In the genomic region with DNA sequence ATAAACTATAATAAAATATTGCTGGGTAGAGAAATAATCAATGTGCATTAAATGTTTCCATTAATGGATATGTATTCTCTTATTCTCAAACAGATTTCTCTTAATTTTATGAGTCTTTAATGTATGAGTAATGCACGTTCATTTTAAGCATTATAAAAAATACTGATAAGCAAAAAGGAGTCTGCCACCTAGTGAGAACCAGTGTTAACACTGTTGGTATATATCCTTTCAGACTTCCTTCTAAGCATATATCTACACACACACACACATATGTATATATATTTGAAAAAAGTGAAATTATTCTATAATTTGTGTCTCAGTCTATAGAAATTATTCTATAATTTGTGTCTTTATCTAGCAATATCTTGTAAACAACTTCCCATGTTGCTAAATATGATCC, we compare ENCODE assay signal across 16 cellular contexts. TPM values are rescaled to one million over a fixed set of nuclear protein-coding genes. Genes with fewer than 3 reads are reported as not detected.
A peak's percentile ranks its signal among the peaks of the same experiment; 100 is the strongest.
DNase-seq lines count a peak whose midpoint lies in the region; ATAC-seq, FAIRE-seq and TF ChIP-seq lines count a peak whose summit lies in the region.
"Had no signal": no experiment of that assay in that cellular context is flagged by ENCODE, and none has a peak within 500 bp of the region (broad histone marks: within the 10 kb centered on the region; RNA-seq: fewer than 3 reads in every experiment).

No MANE protein-coding gene starts in this region.

- H3K27me3 ChIP-seq in liver (ENCODE audit: control insufficient read depth in 4 of 4, insufficient read depth in 4 of 4, low read length in 3 of 4) (no peaks in the 10 kb centered on the region), right lobe of liver (no peaks in the 10 kb centered on the region), small intestine (ENCODE audit: control insufficient read depth in 2 of 2, insufficient read depth in 2 of 2, low read length in 2 of 2) (no peaks in the 10 kb centered on the region)
- H3K27me3 ChIP-seq: ascending aorta, heart right ventricle had no signal

- H3K9ac ChIP-seq in liver (ENCODE audit: low read depth in 1 of 2, low read length in 2 of 2): no peak overlapping the region

- H3K27ac ChIP-seq in liver (ENCODE audit: low read depth in 1 of 2, low read length in 2 of 2) (no peak overlapping the region), right lobe of liver (no peak overlapping the region), small intestine (ENCODE audit: low read depth in 1 of 2, low read length in 1 of 2) (no peak overlapping the region)
- H3K27ac ChIP-seq: ascending aorta, heart right ventricle had no signal

- peak; percentile 18 for TF ChIP-seq RAD21 in liver (IDR thresholded peaks at IDR 0.05)

- FAIRE-seq in small intestine (lab: Jason Lieb, UNC): peak; percentile 51

- WGBS in liver: 66% methylated on average over 1 of the region's 1 CpG
- 19% methylated on average over 1 of the region's 1 CpG for WGBS in right lobe of liver (ENCODE audit: insufficient coverage, low coverage, low lambda C conversion rate, missing lambda C conversion rate)
- WGBS in small intestine, 3 donors: 12 to 29% (median 24%) methylated on average over 1 of the region's 1 CpG

- no peak for DNase-seq in right lobe of liver
- peak; percentile 3 for DNase-seq in RPMI7951 (ENCODE audit: low read depth)
- peak; percentile 10 for DNase-seq in epithelial cell of esophagus (ENCODE audit: low read depth)
- peak; percentile 14 for DNase-seq in small intestine
- no peak for DNase-seq in NCI-H2171 (lab: John Stamatoyannopoulos, UW)
- no peak for DNase-seq in NCI-H2196 (lab: John Stamatoyannopoulos, UW; ENCODE audit: unreplicated experiment)
- DNase-seq: activated CD4-positive, alpha-beta T cell treated with anti-CD3 and anti-CD28 coated beads for 4 hours; endodermal cell; heart right ventricle; natural killer cell; NCI-H1417 treated with DMSO at 0.1 percent for 48 hours; NCI-H748 treated with DMSO at 0.1 percent for 48 hours had no signal

- H3K36me3 ChIP-seq in liver (ENCODE audit: control insufficient read depth in 4 of 4, insufficient read depth in 3 of 4, low read depth in 1 of 4, low read length in 3 of 4): peaks cover 0 to 30% (median 19%) of the 10 kb centered on the region in 4 donors
- peaks cover 0 to 33% (median 3%) of the 10 kb centered on the region in 4 donors for H3K36me3 ChIP-seq in right lobe of liver
- H3K36me3 ChIP-seq in small intestine (ENCODE audit: control insufficient read depth in 2 of 2, insufficient read depth in 2 of 2, low read length in 2 of 2): peaks cover 2 to 4% of the 10 kb centered on the region in 2 donors

- ATAC-seq in right lobe of liver: no peak
- ATAC-seq in HG03354 (IDR thresholded peaks at IDR 0.05; ENCODE audit: poor library complexity, severe bottlenecking, unreplicated experiment): no peak
- ATAC-seq: heart right ventricle, left lobe of liver, natural killer cell had no signal

- H3K4me1 ChIP-seq in liver (ENCODE audit: control insufficient read depth in 4 of 4, insufficient read depth in 4 of 4, low read length in 3 of 4) (no peaks in the 10 kb centered on the region), right lobe of liver (no peaks in the 10 kb centered on the region), small intestine (ENCODE audit: control insufficient read depth in 2 of 2, insufficient read depth in 1 of 2, low read depth in 1 of 2, low read length in 1 of 2) (no peaks in the 10 kb centered on the region)
- H3K4me1 ChIP-seq: ascending aorta, heart right ventricle had no signal

- H3K9me3 ChIP-seq in liver (ENCODE audit: control insufficient read depth in 4 of 4, low read length in 3 of 4) (no peaks in the 10 kb centered on the region), right lobe of liver (no peaks in the 10 kb centered on the region), small intestine (ENCODE audit: control insufficient read depth, low read depth) (no peaks in the 10 kb centered on the region)
- H3K9me3 ChIP-seq: ascending aorta, heart right ventricle had no signal

- TF ChIP-seq CTCF in liver (IDR thresholded peaks at IDR 0.05; ENCODE audit: low read depth, low read length, missing input control): no peak
- TF ChIP-seq CTCF in right lobe of liver (IDR thresholded peaks at IDR 0.05): no peak
- TF ChIP-seq CTCF in epithelial cell of esophagus (IDR thresholded peaks at IDR 0.05; ENCODE audit: insufficient read depth, low read depth, low read length, missing control alignments): no peak

- no peak overlapping the region for H3K4me3 ChIP-seq in liver (ENCODE audit: low read depth in 1 of 3, low read length in 3 of 3)
- no peak overlapping the region for H3K4me3 ChIP-seq in right lobe of liver
- H3K4me3 ChIP-seq in epithelial cell of esophagus (ENCODE audit: low read length): no peak overlapping the region
- no peak overlapping the region for H3K4me3 ChIP-seq in small intestine (ENCODE audit: low read depth in 1 of 2, low read length in 2 of 2)
- H3K4me3 ChIP-seq: ascending aorta, heart right ventricle had no signal

- no peak for TF ChIP-seq POLR2A in right lobe of liver (IDR thresholded peaks at IDR 0.05)

- intact Hi-C loops in right lobe of liver (cut with DNase I): no loop called here

TF ChIP-seq in liver, 16 proteins besides CTCF, POLR2A, EP300 and RAD21:
- no peak for TF ChIP-seq TAF1 (conservative IDR thresholded peaks at IDR 0.05)
- TF ChIP-seq REST (IDR thresholded peaks at IDR 0.05): no peak
- TF ChIP-seq RXRA (IDR thresholded peaks at IDR 0.05): no peak
- TF ChIP-seq ATF3 (IDR thresholded peaks at IDR 0.05): no peak
- TF ChIP-seq GABPA (IDR thresholded peaks at IDR 0.05 in 1 of 2, conservative IDR thresholded peaks at IDR 0.05 in 1 of 2): no peak
- TF ChIP-seq NR2F2 (IDR thresholded peaks at IDR 0.05): no peak
- TF ChIP-seq EGR1 (IDR thresholded peaks at IDR 0.05; ENCODE audit: low read depth in 2 of 2): no peak
- TF ChIP-seq, protein P1, sequence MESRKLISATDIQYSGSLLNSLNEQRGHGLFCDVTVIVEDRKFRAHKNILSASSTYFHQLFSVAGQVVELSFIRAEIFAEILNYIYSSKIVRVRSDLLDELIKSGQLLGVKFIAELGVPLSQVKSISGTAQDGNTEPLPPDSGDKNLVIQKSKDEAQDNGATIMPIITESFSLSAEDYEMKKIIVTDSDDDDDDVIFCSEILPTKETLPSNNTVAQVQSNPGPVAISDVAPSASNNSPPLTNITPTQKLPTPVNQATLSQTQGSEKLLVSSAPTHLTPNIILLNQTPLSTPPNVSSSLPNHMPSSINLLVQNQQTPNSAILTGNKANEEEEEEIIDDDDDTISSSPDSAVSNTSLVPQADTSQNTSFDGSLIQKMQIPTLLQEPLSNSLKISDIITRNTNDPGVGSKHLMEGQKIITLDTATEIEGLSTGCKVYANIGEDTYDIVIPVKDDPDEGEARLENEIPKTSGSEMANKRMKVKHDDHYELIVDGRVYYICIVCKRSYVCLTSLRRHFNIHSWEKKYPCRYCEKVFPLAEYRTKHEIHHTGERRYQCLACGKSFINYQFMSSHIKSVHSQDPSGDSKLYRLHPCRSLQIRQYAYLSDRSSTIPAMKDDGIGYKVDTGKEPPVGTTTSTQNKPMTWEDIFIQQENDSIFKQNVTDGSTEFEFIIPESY (IDR thresholded peaks at IDR 0.05): no peak
- TF ChIP-seq HNF4A (conservative IDR thresholded peaks at IDR 0.05): no peak
- no peak for TF ChIP-seq FOXA1 (IDR thresholded peaks at IDR 0.05)
- no peak for TF ChIP-seq SP1 (IDR thresholded peaks at IDR 0.05)
- no peak for TF ChIP-seq FOXA2 (IDR thresholded peaks at IDR 0.05)
- TF ChIP-seq MAX (IDR thresholded peaks at IDR 0.05): no peak
- no peak for TF ChIP-seq HNF4G (IDR thresholded peaks at IDR 0.05)
- no peak for TF ChIP-seq YY1 (IDR thresholded peaks at IDR 0.05)
- no peak for TF ChIP-seq JUND (IDR thresholded peaks at IDR 0.05)

RNA-seq across cellular contexts. Expression of gene MTMR1, which starts 49.9 kb away (rescaled TPM):
- total RNA-seq in liver (10 to 100 TPM; 10.3 to 13.4 TPM), right lobe of liver (10 to 100 TPM in 3 of 6 experiments, 1 to 10 TPM in 3; 7.6 to 11.2 (median 9.4) TPM)
- polyA plus RNA-seq in liver (1 to 10 TPM; 2.5 to 5.3 TPM), small intestine (1 to 10 TPM; 5.6 to 7.1 (median 5.7) TPM)
- total RNA-seq in RPMI7951 (2014; rRNA removed; shearing (Covaris generic)): 7.6 and 8.9 TPM in 2 replicates

Comparison
In these comparisons a context has a peak if more than half of its experiments do, and no peak if none do; other contexts are left out.
1. DNase-seq: peak in RPMI7951 (single experiment), epithelial cell of esophagus (single experiment) and small intestine (single experiment); none in right lobe of liver (0 of 3), NCI-H2171 (single experiment) and NCI-H2196 (single experiment).